In the genomic region with DNA sequence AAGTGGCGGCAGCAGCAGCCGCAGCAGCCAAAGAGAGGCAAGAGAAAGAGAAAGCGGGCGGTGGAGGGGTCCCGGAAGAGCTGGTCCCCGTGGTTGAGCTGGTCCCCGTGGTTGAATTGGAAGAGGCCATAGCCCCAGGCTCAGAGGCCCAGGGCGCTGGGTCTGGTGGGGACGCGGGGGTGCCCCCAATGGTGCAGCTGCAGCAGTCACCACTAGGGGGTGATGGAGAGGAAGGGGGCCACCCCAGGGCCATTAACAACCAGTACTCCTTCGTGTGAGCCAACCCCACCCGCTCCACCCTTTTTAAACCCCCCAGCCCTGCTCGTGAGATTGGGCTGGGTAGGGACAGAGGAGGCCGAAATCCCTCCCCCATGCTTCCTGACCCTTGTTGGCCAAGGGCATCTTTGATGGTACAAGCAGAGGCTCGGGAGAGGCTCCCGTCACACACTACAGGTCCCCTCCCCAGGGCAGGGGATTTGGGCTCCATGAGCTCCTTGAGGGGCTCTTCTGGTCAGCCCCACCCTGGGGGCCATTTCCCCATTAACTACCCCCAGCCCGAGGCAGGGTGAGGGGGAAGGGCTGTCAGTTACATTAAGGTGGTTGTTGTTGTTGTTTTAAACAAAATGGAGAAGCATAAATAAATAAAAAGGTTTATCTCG, we compare ENCODE assay signal across 9 cellular contexts. TPM values are rescaled to one million over a fixed set of nuclear protein-coding genes. Genes with fewer than 3 reads are reported as not detected.
DNase-seq lines count a peak whose midpoint lies in the region; ATAC-seq and TF ChIP-seq lines count a peak whose summit lies in the region.
"Had no signal": no experiment of that assay in that cellular context is flagged by ENCODE, and none has a peak within 500 bp of the region (broad histone marks: within the 10 kb centered on the region; RNA-seq: fewer than 3 reads in every experiment).

No MANE protein-coding gene starts in this region.

- peaks cover 11% of the 10 kb centered on the region for H3K4me1 Mint-ChIP-seq in activated naive CD8-positive, alpha-beta T cell treated with anti-CD3 and anti-CD28 coated beads, Interleukin-2, amount 10 ng/mL, durations not matched to agents 7 days and 5 days
- H3K4me1 Mint-ChIP-seq in stimulated activated effector memory CD8-positive, alpha-beta T cell treated with anti-CD3 and anti-CD28 coated beads, Interleukin-12 subunit alpha, Interleukin-12 subunit beta, amount 100 ng/mL, for 72 hours, result peaks cover 11% of the 10 kb centered on the region

- H3K4me3 ChIP-seq in GM12875 (ENCODE audit: low read depth, low read length), result no peak overlapping the region
- H3K4me3 ChIP-seq: SK-N-MC had no signal

- TF ChIP-seq CTCF in GM12875 (IDR thresholded peaks at IDR 0.05; ENCODE audit: borderline replicate concordance, insufficient read depth, low read depth, low read length), result peak; percentile 88

- in situ Hi-C loops in SK-MEL-5 (cut with HindIII; ENCODE audit: low pct_unique_long_range_greater_than_20kb, low sequenced_read_pairs), result no loop called here

- no peak overlapping the region for H3K4me3 Mint-ChIP-seq in activated naive CD8-positive, alpha-beta T cell treated with anti-CD3 and anti-CD28 coated beads, Interleukin-2, amount 10 ng/mL, durations not matched to agents 7 days and 5 days
- no peak overlapping the region for H3K4me3 Mint-ChIP-seq in stimulated activated effector memory CD8-positive, alpha-beta T cell treated with anti-CD3 and anti-CD28 coated beads, Interleukin-12 subunit alpha, Interleukin-12 subunit beta, amount 100 ng/mL, for 72 hours

- H3K36me3 Mint-ChIP-seq in activated naive CD8-positive, alpha-beta T cell treated with anti-CD3 and anti-CD28 coated beads, Interleukin-2, amount 10 ng/mL, durations not matched to agents 7 days and 5 days, result peaks cover 5% of the 10 kb centered on the region
- peaks cover 42% of the 10 kb centered on the region for H3K36me3 Mint-ChIP-seq in stimulated activated effector memory CD8-positive, alpha-beta T cell treated with anti-CD3 and anti-CD28 coated beads, Interleukin-12 subunit alpha, Interleukin-12 subunit beta, amount 100 ng/mL, for 72 hours

- H3K27me3 Mint-ChIP-seq in activated naive CD8-positive, alpha-beta T cell treated with anti-CD3 and anti-CD28 coated beads, Interleukin-2, amount 10 ng/mL, durations not matched to agents 7 days and 5 days, result no peaks in the 10 kb centered on the region

- H3K9me3 Mint-ChIP-seq in activated naive CD8-positive, alpha-beta T cell treated with anti-CD3 and anti-CD28 coated beads, Interleukin-2, amount 10 ng/mL, durations not matched to agents 7 days and 5 days, result no peaks in the 10 kb centered on the region
- H3K9me3 Mint-ChIP-seq in stimulated activated effector memory CD8-positive, alpha-beta T cell treated with anti-CD3 and anti-CD28 coated beads, Interleukin-12 subunit alpha, Interleukin-12 subunit beta, amount 100 ng/mL, for 72 hours, result no peaks in the 10 kb centered on the region

- DNase-seq in SK-MEL-5 (ENCODE audit: low read depth, low spot score) (peak; percentile 45), left lobe of liver (ENCODE audit: low spot score) (no peak), putamen (ENCODE audit: low spot score) (no peak), NCI-H510A treated with DMSO at 0.1 percent for 48 hours (lab: John Stamatoyannopoulos, UW) (no peak), NCI-H2107 treated with DMSO at 0.1 percent for 48 hours (lab: John Stamatoyannopoulos, UW; ENCODE audit: unreplicated experiment) (no peak)
- peak; percentile 74 for DNase-seq in activated naive CD8-positive, alpha-beta T cell treated with anti-CD3 and anti-CD28 coated beads, Interleukin-2, amount 10 ng/mL, durations not matched to agents 7 days and 5 days
- DNase-seq in stimulated activated effector memory CD8-positive, alpha-beta T cell treated with anti-CD3 and anti-CD28 coated beads, Interleukin-12 subunit alpha, Interleukin-12 subunit beta, amount 100 ng/mL, for 72 hours (ENCODE audit: low spot score in 2 of 2), result peak; percentile 64 to 80

- H3K27ac Mint-ChIP-seq in activated naive CD8-positive, alpha-beta T cell treated with anti-CD3 and anti-CD28 coated beads, Interleukin-2, amount 10 ng/mL, durations not matched to agents 7 days and 5 days, result no peak overlapping the region
- H3K27ac Mint-ChIP-seq in stimulated activated effector memory CD8-positive, alpha-beta T cell treated with anti-CD3 and anti-CD28 coated beads, Interleukin-12 subunit alpha, Interleukin-12 subunit beta, amount 100 ng/mL, for 72 hours, result peak overlapping the region; percentile 34

- POLR2A ChIA-PET in activated naive CD8-positive, alpha-beta T cell treated with anti-CD3 and anti-CD28 coated beads, Interleukin-2, amount 10 ng/mL, durations not matched to agents 7 days and 5 days (lab: Charles Lee), result interaction anchor here (1.2 to 1.8 kb wide), 2 partner anchors 11 to 70 kb away, joined by 5 to 7 read pairs; no protein-coding TSS in a partner anchor

- peak; percentile 80 for ATAC-seq in activated naive CD8-positive, alpha-beta T cell treated with anti-CD3 and anti-CD28 coated beads, Interleukin-2, amount 10 ng/mL, durations not matched to agents 7 days and 5 days (ENCODE audit: low read depth)
- peak; percentile 64 for ATAC-seq in left lobe of liver
- ATAC-seq in stimulated activated effector memory CD8-positive, alpha-beta T cell treated with anti-CD3 and anti-CD28 coated beads, Interleukin-12 subunit alpha, Interleukin-12 subunit beta, amount 100 ng/mL, for 72 hours, result peak; percentile 77

RNA-seq across cellular contexts. Expression of gene ATP2A1, which starts 4.6 kb away (rescaled TPM):
- not detected in 2 replicates for total RNA-seq in SK-MEL-5 (2014; rRNA removed; shearing (Covaris generic))
- 0.35 and 0.55 TPM in 2 replicates for polyA plus RNA-seq in SK-MEL-5 (2015; cell fraction: cytosol; rRNA removed)
- polyA plus RNA-seq in SK-MEL-5 (2015; cell fraction: nucleus; rRNA removed), result 3.9 and 9.8 TPM in 2 replicates
- total RNA-seq in activated naive CD8-positive, alpha-beta T cell treated with anti-CD3 and anti-CD28 coated beads, Interleukin-2, amount 10 ng/mL, durations not matched to agents 7 days and 5 days, result 1 to 10 TPM; 2.5 to 4.6 TPM
- 1.4 TPM for total RNA-seq in left lobe of liver

RNA-seq across cellular contexts. Expression of gene SH2B1, which starts 10.0 kb away (rescaled TPM):
- total RNA-seq in SK-MEL-5 (2014; rRNA removed; shearing (Covaris generic)), result 10.1 and 10.4 TPM in 2 replicates
- 19.8 and 32.2 TPM in 2 replicates for polyA plus RNA-seq in SK-MEL-5 (2015; cell fraction: cytosol; rRNA removed)
- 95.0 and 104 TPM in 2 replicates for polyA plus RNA-seq in SK-MEL-5 (2015; cell fraction: nucleus; rRNA removed)
- total RNA-seq in activated naive CD8-positive, alpha-beta T cell treated with anti-CD3 and anti-CD28 coated beads, Interleukin-2, amount 10 ng/mL, durations not matched to agents 7 days and 5 days, result 10 to 100 TPM; 78.9 to 81.0 TPM
- 30.8 TPM for total RNA-seq in left lobe of liver

RNA-seq across cellular contexts. Expression of gene TUFM, which starts 27.5 kb away (rescaled TPM):
- total RNA-seq in SK-MEL-5 (2014; rRNA removed; shearing (Covaris generic)), result 191 and 198 TPM in 2 replicates
- 228 and 267 TPM in 2 replicates for polyA plus RNA-seq in SK-MEL-5 (2015; cell fraction: cytosol; rRNA removed)
- polyA plus RNA-seq in SK-MEL-5 (2015; cell fraction: nucleus; rRNA removed), result 527 and 642 TPM in 2 replicates
- 100 to 1,000 TPM; 117 to 119 TPM for total RNA-seq in activated naive CD8-positive, alpha-beta T cell treated with anti-CD3 and anti-CD28 coated beads, Interleukin-2, amount 10 ng/mL, durations not matched to agents 7 days and 5 days
- total RNA-seq in left lobe of liver, result 177 TPM

RNA-seq across cellular contexts. Expression of gene ATXN2L, which starts 50.9 kb away (rescaled TPM):
- total RNA-seq in SK-MEL-5 (2014; rRNA removed; shearing (Covaris generic)), result 30.9 and 36.4 TPM in 2 replicates
- polyA plus RNA-seq in SK-MEL-5 (2015; cell fraction: cytosol; rRNA removed), result 112 and 181 TPM in 2 replicates
- polyA plus RNA-seq in SK-MEL-5 (2015; cell fraction: nucleus; rRNA removed), result 230 and 288 TPM in 2 replicates
- 100 to 1,000 TPM; 296 to 304 TPM for total RNA-seq in activated naive CD8-positive, alpha-beta T cell treated with anti-CD3 and anti-CD28 coated beads, Interleukin-2, amount 10 ng/mL, durations not matched to agents 7 days and 5 days
- 50.1 TPM for total RNA-seq in left lobe of liver

RNA-seq across cellular contexts. Expression of gene RABEP2, which starts 51.4 kb away (rescaled TPM):
- total RNA-seq in SK-MEL-5 (2014; rRNA removed; shearing (Covaris generic)), result 10.3 and 11.9 TPM in 2 replicates
- 9.5 and 11.4 TPM in 2 replicates for polyA plus RNA-seq in SK-MEL-5 (2015; cell fraction: cytosol; rRNA removed)
- 25.6 and 29.9 TPM in 2 replicates for polyA plus RNA-seq in SK-MEL-5 (2015; cell fraction: nucleus; rRNA removed)
- 10 to 100 TPM; 23.7 to 25.6 TPM for total RNA-seq in activated naive CD8-positive, alpha-beta T cell treated with anti-CD3 and anti-CD28 coated beads, Interleukin-2, amount 10 ng/mL, durations not matched to agents 7 days and 5 days
- total RNA-seq in left lobe of liver, result 6.8 TPM

Comparison
In these comparisons a context has a peak if more than half of its experiments do, and no peak if none do; other contexts are left out.
1. DNase-seq: peak in SK-MEL-5 (single experiment), activated naive CD8-positive, alpha-beta T cell treated with anti-CD3 and anti-CD28 coated beads, Interleukin-2, amount 10 ng/mL, durations not matched to agents 7 days and 5 days (single experiment) and stimulated activated effector memory CD8-positive, alpha-beta T cell treated with anti-CD3 and anti-CD28 coated beads, Interleukin-12 subunit alpha, Interleukin-12 subunit beta, amount 100 ng/mL, for 72 hours (2 of 2); none in left lobe of liver (single experiment), putamen (single experiment), NCI-H510A treated with DMSO at 0.1 percent for 48 hours (single experiment) and NCI-H2107 treated with DMSO at 0.1 percent for 48 hours (single experiment).
2. Peak in every context shown above with its lines, with median percentiles within 50 percentile points of each other: ATAC-seq.